In genomic region chr10:97497572-97498075, GRCh38 we compare ENCODE assay signal across 8 cellular contexts. TPM values are rescaled to one million over a fixed set of nuclear protein-coding genes. Genes with fewer than 3 reads are reported as not detected.
DNase-seq lines count a peak whose midpoint lies in the region; TF ChIP-seq lines count a peak whose summit lies in the region.

No MANE protein-coding gene starts in this region.

- no peak for TF ChIP-seq POLR2A in prostate gland (IDR thresholded peaks at IDR 0.05)
- TF ChIP-seq POLR2A in uterus (IDR thresholded peaks at IDR 0.05) = no peak

- intact Hi-C loops in prostate gland (cut with DNase I) = loop anchor here (5.0 kb wide), 1 partner anchor 45 kb away; no protein-coding TSS in a partner anchor
- intact Hi-C loops in uterus (cut with DNase I; ENCODE audit: low total_unique reads) = loop anchor here (10.0 kb wide), 1 partner anchor 47 kb away; no protein-coding TSS in a partner anchor

- H3K27me3 ChIP-seq in H7 (ENCODE audit: control insufficient read depth, insufficient read depth, low read length) (peaks cover 9% of the 10 kb centered on the region), right atrium auricular region (no peaks in the 10 kb centered on the region), prostate gland (replicated peaks; ENCODE audit: insufficient read depth) (no peaks in the 10 kb centered on the region), uterus (no peaks in the 10 kb centered on the region)

- no peaks in the 10 kb centered on the region for H3K9me3 ChIP-seq in right atrium auricular region
- no peaks in the 10 kb centered on the region for H3K9me3 ChIP-seq in prostate gland
- no peaks in the 10 kb centered on the region for H3K9me3 ChIP-seq in uterus

- TF ChIP-seq CTCF in right atrium auricular region (IDR thresholded peaks at IDR 0.05) (no peak), prostate gland (IDR thresholded peaks at IDR 0.05) (no peak), uterus (IDR thresholded peaks at IDR 0.05) (no peak)

- H3K36me3 ChIP-seq in H7 (replicated peaks; ENCODE audit: control insufficient read depth, insufficient read depth, low read length) (peaks cover 2% of the 10 kb centered on the region; the same call in 1 of the 2 replicates), right atrium auricular region (no peaks in the 10 kb centered on the region), prostate gland (no peaks in the 10 kb centered on the region), uterus (no peaks in the 10 kb centered on the region)

- WGBS in prostate gland = under 1% methylated on average over 22 of the region's 22 CpGs

- H3K4me3 ChIP-seq in H7 (ENCODE audit: insufficient read depth, low read depth, low read length) (peak overlapping the region; percentile 88), right atrium auricular region (peak overlapping the region; percentile 86 to 88), prostate gland (peak overlapping the region; percentile 80 to 97), uterus (peak overlapping the region; percentile 79 to 99)

- H3K4me1 ChIP-seq in right atrium auricular region (peaks cover 0 to 53% of the 10 kb centered on the region in 2 donors), prostate gland (replicated peaks) (peaks cover 5% of the 10 kb centered on the region), uterus (peaks cover 7 to 12% of the 10 kb centered on the region in 2 donors)

- DNase-seq in DMS114 treated with DMSO at 0.1 percent for 48 hours (lab: John Stamatoyannopoulos, UW; ENCODE audit: unreplicated experiment) (peak; percentile 86), H7 (peak; percentile 83), NCI-H146 treated with DMSO at 0.1 percent for 48 hours (lab: John Stamatoyannopoulos, UW; ENCODE audit: unreplicated experiment) (peak; percentile 71), T-helper 2 cell (peak; percentile 39 to 86 (median 63)), right atrium auricular region (ENCODE audit: low spot score) (peak; percentile 87), prostate gland (ENCODE audit: low spot score) (peak; percentile 66), uterus (peak; percentile 78 to 81)

- H3K27ac ChIP-seq in angular gyrus (ENCODE audit: low read depth, low read length) (peak overlapping the region; percentile 24), right atrium auricular region (peak overlapping the region; percentile 96 to 97), prostate gland (peak overlapping the region; percentile 89 to 93), uterus (peak overlapping the region; percentile 81 to 94)

RNA-seq across cellular contexts. Expression of gene MMS19, which starts 0.6 kb away (rescaled TPM):
- total RNA-seq in H7 (2014; rRNA removed; shearing (Covaris generic)) = 177 and 188 TPM in 2 replicates
- 10 to 100 TPM; 48.0 to 51.8 TPM for total RNA-seq in right atrium auricular region
- total RNA-seq in prostate gland = 100 to 1,000 TPM in 1 of 2 donors, 10 to 100 TPM in 1; 41.5 to 207 TPM
- total RNA-seq in uterus = 10 to 100 TPM; 44.6 to 87.7 (median 73.7) TPM

RNA-seq across cellular contexts. Expression of gene UBTD1, which starts 1.1 kb away (rescaled TPM):
- 30.2 and 33.4 TPM in 2 replicates for total RNA-seq in H7 (2014; rRNA removed; shearing (Covaris generic))
- total RNA-seq in right atrium auricular region (10 to 100 TPM; 26.7 to 30.7 TPM), prostate gland (10 to 100 TPM; 10.0 to 93.8 TPM), uterus (10 to 100 TPM in 1 of 4 donors, 1 to 10 TPM in 2, under 1 TPM in 1; 0.29 to 25.9 (median 6.7) TPM)

RNA-seq across cellular contexts. Expression of gene ZDHHC16, which starts 51.6 kb away (rescaled TPM):
- 36.0 and 47.6 TPM in 2 replicates for total RNA-seq in H7 (2014; rRNA removed; shearing (Covaris generic))
- 10 to 100 TPM; 28.2 to 39.0 TPM for total RNA-seq in right atrium auricular region
- 10 to 100 TPM; 30.8 to 42.4 TPM for total RNA-seq in prostate gland
- total RNA-seq in uterus = 10 to 100 TPM in 2 of 4 donors, 1 to 10 TPM in 2; 1.8 to 31.8 (median 19.0) TPM

RNA-seq across cellular contexts. Expression of gene EXOSC1, which starts 51.8 kb away (rescaled TPM):
- total RNA-seq in H7 (2014; rRNA removed; shearing (Covaris generic)) = 71.8 and 84.5 TPM in 2 replicates
- total RNA-seq in right atrium auricular region (10 to 100 TPM; 16.0 to 17.5 TPM), prostate gland (10 to 100 TPM; 21.8 to 30.8 TPM), uterus (100 to 1,000 TPM in 1 of 4 donors, 10 to 100 TPM in 3; 26.7 to 349 (median 48.3) TPM)

Comparison
In these comparisons a context has a peak if more than half of its experiments do, and no peak if none do; other contexts are left out.
1. Peak in every context shown above with its lines: DNase-seq, H3K4me3 ChIP-seq and H3K27ac ChIP-seq.
2. H3K27ac ChIP-seq: peak in every context shown above with its lines; median percentile 96 in right atrium auricular region; 91 in prostate gland; 88 in uterus; 24 in angular gyrus.